In genomic region chr2:167127135-167127534, GRCh38 we compare ENCODE assay signal across 10 cellular contexts.
DNase-seq lines count a peak whose midpoint lies in the region; ATAC-seq and TF ChIP-seq lines count a peak whose summit lies in the region.
"Had no signal": no experiment of that assay in that cellular context is flagged by ENCODE, and none has a peak within 500 bp of the region (broad histone marks: within the 10 kb centered on the region; RNA-seq: fewer than 3 reads in every experiment).

No MANE protein-coding gene starts in this region.

- intact Hi-C loops in CD14-positive monocyte (cut with micrococcal nuclease): no loop called here

- H3K4me3 ChIP-seq in astrocyte of the spinal cord (ENCODE audit: low read depth, low read length) (no peak overlapping the region), liver (ENCODE audit: low read depth in 1 of 3, low read length in 3 of 3) (no peak overlapping the region)

- 6% methylated on average over 1 of the region's 1 CpG for WGBS in liver

- H3K4me3 Mint-ChIP-seq in CD14-positive monocyte: no peak overlapping the region
- H3K4me3 Mint-ChIP-seq: activated CD4-positive, alpha-beta memory T cell treated with anti-CD3 and anti-CD28 coated beads for 36 hours had no signal

- no peaks in the 10 kb centered on the region for H3K36me3 ChIP-seq in liver (ENCODE audit: control insufficient read depth in 4 of 4, insufficient read depth in 3 of 4, low read depth in 1 of 4, low read length in 3 of 4)

- H3K4me1 Mint-ChIP-seq in CD14-positive monocyte: peaks cover 5% of the 10 kb centered on the region

- H3K36me3 Mint-ChIP-seq in CD14-positive monocyte: no peaks in the 10 kb centered on the region
- H3K36me3 Mint-ChIP-seq: activated CD4-positive, alpha-beta memory T cell treated with anti-CD3 and anti-CD28 coated beads for 36 hours had no signal

- H3K4me1 ChIP-seq in liver (ENCODE audit: control insufficient read depth in 4 of 4, insufficient read depth in 4 of 4, low read length in 3 of 4): no peaks in the 10 kb centered on the region

- H3K27ac ChIP-seq in liver (ENCODE audit: low read depth in 1 of 2, low read length in 2 of 2): no peak overlapping the region

- no peak for ATAC-seq in HG03039 (IDR thresholded peaks at IDR 0.05; ENCODE audit: unreplicated experiment)

- no peaks in the 10 kb centered on the region for H3K9me3 Mint-ChIP-seq in CD14-positive monocyte
- H3K9me3 Mint-ChIP-seq: activated CD4-positive, alpha-beta memory T cell treated with anti-CD3 and anti-CD28 coated beads for 36 hours had no signal

- no peaks in the 10 kb centered on the region for H3K9me3 ChIP-seq in liver (ENCODE audit: control insufficient read depth in 4 of 4, low read length in 3 of 4)

- TF ChIP-seq CTCF in astrocyte of the spinal cord (IDR thresholded peaks at IDR 0.05; ENCODE audit: low read depth, low read length) (peak; percentile 34), liver (IDR thresholded peaks at IDR 0.05; ENCODE audit: low read depth, low read length, missing input control) (peak; percentile 11), CD14-positive monocyte (IDR thresholded peaks at IDR 0.05) (no peak)

- in situ Hi-C loops in astrocyte of the spinal cord (cut with HindIII; ENCODE audit: low sequenced_read_pairs): no loop called here

- no peaks in the 10 kb centered on the region for H3K27me3 ChIP-seq in liver (ENCODE audit: control insufficient read depth in 4 of 4, insufficient read depth in 4 of 4, low read length in 3 of 4)

- no peaks in the 10 kb centered on the region for H3K27me3 Mint-ChIP-seq in CD14-positive monocyte (ENCODE audit: low read depth in 3 of 3)
- H3K27me3 Mint-ChIP-seq: activated CD4-positive, alpha-beta memory T cell treated with anti-CD3 and anti-CD28 coated beads for 36 hours had no signal

- peak; percentile 24 to 53 for TF ChIP-seq RAD21 in liver (IDR thresholded peaks at IDR 0.05)

- no peak overlapping the region for H3K9ac ChIP-seq in liver (ENCODE audit: low read depth in 1 of 2, low read length in 2 of 2)

- no peak overlapping the region for H3K27ac Mint-ChIP-seq in CD14-positive monocyte
- H3K27ac Mint-ChIP-seq: activated CD4-positive, alpha-beta memory T cell treated with anti-CD3 and anti-CD28 coated beads for 36 hours had no signal

- DNase-seq in GDM1 (lab: John Stamatoyannopoulos, UW): peak; percentile 41
- DNase-seq in NCI-H1694 treated with DMSO at 0.1 percent for 48 hours (lab: John Stamatoyannopoulos, UW): peak; percentile 40
- DNase-seq in astrocyte of the spinal cord (ENCODE audit: low read depth, low spot score): no peak
- DNase-seq in activated T-cell treated with anti-CD3 and anti-CD28 coated beads for 4 hours: no peak
- DNase-seq in CD14-positive monocyte (ENCODE audit: low spot score): no peak
- DNase-seq in activated CD4-positive, CD25-positive, alpha-beta regulatory T cell (lab: John Stamatoyannopoulos, UW): no peak
- DNase-seq: activated CD4-positive, alpha-beta memory T cell treated with anti-CD3 and anti-CD28 coated beads for 36 hours; NCI-H2107 had no signal

TF ChIP-seq in liver, 16 proteins besides CTCF, POLR2A, EP300 and RAD21:
- TF ChIP-seq FOXA1 (IDR thresholded peaks at IDR 0.05): no peak
- TF ChIP-seq TAF1 (conservative IDR thresholded peaks at IDR 0.05): no peak

Comparison
In these comparisons a context has a peak if more than half of its experiments do, and no peak if none do; other contexts are left out.
1. DNase-seq: peak in GDM1 (single experiment) and NCI-H1694 treated with DMSO at 0.1 percent for 48 hours (single experiment); none in astrocyte of the spinal cord (single experiment), activated T-cell treated with anti-CD3 and anti-CD28 coated beads for 4 hours (single experiment), CD14-positive monocyte (single experiment) and activated CD4-positive, CD25-positive, alpha-beta regulatory T cell (0 of 4).